ENCODE assay signal across 20 cellular contexts in the genomic region with DNA sequence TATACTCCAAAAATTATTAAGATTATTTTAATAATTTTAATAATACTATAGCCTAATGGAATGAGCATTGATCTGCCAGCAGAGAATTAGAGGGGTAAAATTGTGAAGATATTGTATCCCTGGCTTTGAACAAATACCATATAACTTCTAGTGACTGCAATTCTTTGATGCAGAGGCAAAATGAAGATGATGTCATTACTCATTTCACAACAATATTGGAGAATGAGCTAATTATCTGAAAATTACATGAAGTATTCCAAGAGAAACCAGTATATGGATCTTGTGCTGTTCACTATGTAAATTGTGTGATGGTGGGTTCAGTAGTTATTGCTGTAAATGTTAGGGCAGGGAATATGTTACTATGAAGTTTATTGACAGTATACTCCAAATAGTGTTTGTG.
A peak's percentile ranks its signal among the peaks of the same experiment; 100 is the strongest.
DNase-seq lines count a peak whose midpoint lies in the region; ATAC-seq, FAIRE-seq and TF ChIP-seq lines count a peak whose summit lies in the region.
"Had no signal": no experiment of that assay in that cellular context is flagged by ENCODE, and none has a peak within 500 bp of the region (broad histone marks: within the 10 kb centered on the region; RNA-seq: fewer than 3 reads in every experiment).

No MANE protein-coding gene starts in this region.

- H4K20me1 ChIP-seq in HepG2 (ENCODE audit: insufficient read depth, low read length) = no peaks in the 10 kb centered on the region
- no peaks in the 10 kb centered on the region for H4K20me1 ChIP-seq in GM12878 (ENCODE audit: control insufficient read depth, insufficient read depth)
- no peaks in the 10 kb centered on the region for H4K20me1 ChIP-seq in smooth muscle cell (ENCODE audit: low read depth)
- H4K20me1 ChIP-seq: BLaER1 treated with 17β-estradiol and CSF1 and Interleukin-3, amounts not matched to agents 10 nM and 100 nM had no signal

- SMC1A ChIA-PET in GM12878 (lab: Charles Lee; ENCODE audit: uncharacterized antibody, unreplicated experiment) = interaction anchor here (0.9 to 1.9 kb wide), 5 partner anchors 10 to 128 kb away, joined by 3 to 7 read pairs (median 4); no protein-coding TSS in a partner anchor

- in situ Hi-C loops in HepG2 (cut with HindIII; ENCODE audit: extremely low pct_ligation_motif_present, low pct_unique_long_range_greater_than_20kb) (no loop called here), GM12878 (cut with MboI) (no loop called here)

- H2AFZ ChIP-seq in HepG2 (ENCODE audit: low read length) (no peak overlapping the region), GM12878 (ENCODE audit: control insufficient read depth, low read depth, low read length) (no peak overlapping the region), smooth muscle cell (ENCODE audit: low read depth) (no peak overlapping the region)

- H3K36me3 ChIP-seq in HepG2 (replicated peaks in 1 of 2; ENCODE audit: control insufficient read depth in 1 of 2, insufficient read depth in 2 of 2, low read length in 2 of 2) (no peaks in the 10 kb centered on the region), right lobe of liver (no peaks in the 10 kb centered on the region), GM12878 (ENCODE audit: control insufficient read depth in 2 of 2, insufficient read depth in 2 of 2, low read length in 1 of 2) (no peaks in the 10 kb centered on the region), smooth muscle cell (ENCODE audit: low read depth) (no peaks in the 10 kb centered on the region)
- H3K36me3 ChIP-seq: BLaER1 treated with 17β-estradiol and CSF1 and Interleukin-3, amounts not matched to agents 10 nM and 100 nM had no signal

- no peak for TF ChIP-seq CTCF in HepG2 (CRISPR knock-in tag; IDR thresholded peaks at IDR 0.05)
- TF ChIP-seq CTCF in right lobe of liver (IDR thresholded peaks at IDR 0.05) = no peak
- no peak for TF ChIP-seq CTCF in GM12878 (IDR thresholded peaks at IDR 0.05 in 2 of 3, conservative IDR thresholded peaks at IDR 0.05 in 1 of 3; ENCODE audit: control insufficient read depth in 2 of 3, extremely low read depth in 1 of 3, insufficient read depth in 1 of 3, low read depth in 3 of 3, low read length in 3 of 3)
- no peak for TF ChIP-seq CTCF in smooth muscle cell (IDR thresholded peaks at IDR 0.05; ENCODE audit: borderline replicate concordance, insufficient read depth, poor library complexity, severe bottlenecking)

- intact Hi-C loops in HepG2 (cut with micrococcal nuclease; ENCODE audit: unreplicated experiment) = no loop called here
- intact Hi-C loops in right lobe of liver (cut with DNase I) = no loop called here
- intact Hi-C loops in GM12878 (cut with micrococcal nuclease; ENCODE audit: unreplicated experiment) = no loop called here

- FAIRE-seq in HepG2 (lab: Jason Lieb, UNC) (no peak), GM12878 (lab: Jason Lieb, UNC) (no peak)
- FAIRE-seq: A549, D721Med, G401.6, GM12892, GM18507 had no signal

- CTCF ChIA-PET in HepG2 (lab: Yijun Ruan, JAX; ENCODE audit: low intra/inter-chr PET ratio, low total read pairs) = no interaction called here
- CTCF ChIA-PET in GM12878 (lab: Yijun Ruan, JAX) = interaction anchor here (0.7 to 1.3 kb wide), 4 partner anchors 9 to 156 kb away, joined by 3 to 4 read pairs (median 3); no protein-coding TSS in a partner anchor

- TF ChIP-seq POLR2A in HepG2 (IDR thresholded peaks at IDR 0.05; ENCODE audit: insufficient read depth in 1 of 2, low read depth in 2 of 2, low read length in 2 of 2) = no peak
- TF ChIP-seq POLR2A in right lobe of liver (IDR thresholded peaks at IDR 0.05) = no peak
- TF ChIP-seq POLR2A in GM12878 (IDR thresholded peaks at IDR 0.05; ENCODE audit: low read depth, low read length) = no peak

- TF ChIP-seq RAD21 in HepG2 (CRISPR knock-in tag; IDR thresholded peaks at IDR 0.05) (no peak), GM12878 (IDR thresholded peaks at IDR 0.05; ENCODE audit: insufficient read depth, low read depth, low read length) (no peak)

- H3K79me2 ChIP-seq in HepG2 (ENCODE audit: insufficient read depth, low read length) (no peaks in the 10 kb centered on the region), GM12878 (ENCODE audit: control insufficient read depth, insufficient read depth, low read length) (no peaks in the 10 kb centered on the region), smooth muscle cell (ENCODE audit: low read depth) (no peaks in the 10 kb centered on the region)

- TF ChIP-seq EP300 in HepG2 (IDR thresholded peaks at IDR 0.05; ENCODE audit: low read depth in 2 of 2, low read length in 2 of 2) (no peak), HepG2 (CRISPR knock-in tag; IDR thresholded peaks at IDR 0.05; ENCODE audit: borderline replicate concordance) (no peak), GM12878 (IDR thresholded peaks at IDR 0.05; ENCODE audit: borderline replicate concordance in 1 of 2, control insufficient read depth in 1 of 2, low read depth in 2 of 2, low read length in 2 of 2) (no peak)

- H3K27me3 ChIP-seq in HepG2 (ENCODE audit: control insufficient read depth in 1 of 2, insufficient read depth in 2 of 2, low read length in 2 of 2) (no peaks in the 10 kb centered on the region; a peak in 1 of 5 replicates), right lobe of liver (no peaks in the 10 kb centered on the region), GM12878 (replicated peaks in 1 of 2; ENCODE audit: control insufficient read depth in 2 of 2, insufficient read depth in 2 of 2, low read length in 1 of 2) (no peaks in the 10 kb centered on the region), smooth muscle cell (ENCODE audit: low read depth) (no peaks in the 10 kb centered on the region)
- H3K27me3 ChIP-seq: BLaER1 treated with 17β-estradiol and CSF1 and Interleukin-3, amounts not matched to agents 10 nM and 100 nM had no signal

- H3K9me3 ChIP-seq in HepG2 (ENCODE audit: low read length) (no peaks in the 10 kb centered on the region), right lobe of liver (no peaks in the 10 kb centered on the region), GM12878 (replicated peaks; ENCODE audit: control insufficient read depth, insufficient read depth, low read length) (no peaks in the 10 kb centered on the region), smooth muscle cell (replicated peaks; ENCODE audit: low read depth) (no peaks in the 10 kb centered on the region)
- H3K9me3 ChIP-seq: A549; BLaER1 treated with 17β-estradiol and CSF1 and Interleukin-3, amounts not matched to agents 10 nM and 100 nM had no signal

- H3K4me3 ChIP-seq in HepG2 (replicated peaks in 1 of 3; ENCODE audit: insufficient read depth in 1 of 3, low read depth in 2 of 3, low read length in 3 of 3) (no peak overlapping the region), right lobe of liver (no peak overlapping the region), GM12878 (no peak overlapping the region), smooth muscle cell (no peak overlapping the region)
- H3K4me3 ChIP-seq: A549; BLaER1 treated with 17β-estradiol and CSF1 and Interleukin-3, amounts not matched to agents 10 nM and 100 nM had no signal

- H3K4me1 ChIP-seq in HepG2 (ENCODE audit: insufficient read depth, low read length) (no peaks in the 10 kb centered on the region), right lobe of liver (no peaks in the 10 kb centered on the region), GM12878 (ENCODE audit: control insufficient read depth, insufficient read depth, low read length) (no peaks in the 10 kb centered on the region), smooth muscle cell (ENCODE audit: low read depth) (no peaks in the 10 kb centered on the region)
- H3K4me1 ChIP-seq: BLaER1 treated with 17β-estradiol and CSF1 and Interleukin-3, amounts not matched to agents 10 nM and 100 nM had no signal

- POLR2A ChIA-PET in HepG2 (lab: Yijun Ruan, JAX) (no interaction called here), GM12878 (lab: Charles Lee) (interaction anchor here (0.5 kb wide), 1 partner anchor 136 kb away, joined by 5 read pairs; no protein-coding TSS in a partner anchor)

- no TSS peak for BruUV-seq in HepG2 (replicated peaks; lab: Mats Ljungman, UMichigan)
- BruUV-seq in GM12878 (replicated peaks; lab: Mats Ljungman, UMichigan) = no TSS peak

- no peak overlapping the region for H3K27ac ChIP-seq in HepG2 (ENCODE audit: extremely low read length, insufficient read depth, low read length)
- no peak overlapping the region for H3K27ac ChIP-seq in right lobe of liver
- H3K27ac ChIP-seq in GM12878 (ENCODE audit: control insufficient read depth, insufficient read depth) = no peak overlapping the region
- no peak overlapping the region for H3K27ac ChIP-seq in smooth muscle cell (ENCODE audit: low read depth)
- H3K27ac ChIP-seq: 22Rv1; A549; BLaER1 treated with 17β-estradiol and CSF1 and Interleukin-3, amounts not matched to agents 10 nM and 100 nM; C4-2B had no signal

- no peak overlapping the region for H3K4me2 ChIP-seq in HepG2 (ENCODE audit: low read depth, low read length)
- no peak overlapping the region for H3K4me2 ChIP-seq in GM12878 (ENCODE audit: control insufficient read depth, insufficient read depth)
- H3K4me2 ChIP-seq in smooth muscle cell = no peak overlapping the region
- H3K4me2 ChIP-seq: A549; BLaER1 treated with 17β-estradiol and CSF1 and Interleukin-3, amounts not matched to agents 10 nM and 100 nM had no signal

- RAD21 ChIA-PET in GM12878 (lab: Charles Lee; ENCODE audit: unreplicated experiment) = no interaction called here

- ATAC-seq in HepG2 (no peak), right lobe of liver (no peak), GM12878 (no peak)
- ATAC-seq: A549 had no signal

- no peak for DNase-seq in HepG2 (ENCODE audit: low spot score)
- no peak for DNase-seq in right lobe of liver
- no peak for DNase-seq in GM12878 (ENCODE audit: low read depth, low spot score)
- no peak for DNase-seq in RPMI8226
- no peak for DNase-seq in smooth muscle cell (lab: John Stamatoyannopoulos, UW; ENCODE audit: unreplicated experiment)
- DNase-seq: AML-193; CD4-positive, alpha-beta memory T cell; CD4-positive, CD25-positive, alpha-beta regulatory T cell; CD8-positive, alpha-beta memory T cell; COR-L47; DMS79 treated with DMSO at 0.1 percent for 48 hours; GF-D8 had no signal

- no peaks in the 10 kb centered on the region for H3F3A ChIP-seq in smooth muscle cell (ENCODE audit: low read depth)

- H3K9ac ChIP-seq in HepG2 (ENCODE audit: insufficient read depth, low read depth, low read length) (no peak overlapping the region), GM12878 (ENCODE audit: control insufficient read depth, insufficient read depth, low read length) (no peak overlapping the region), smooth muscle cell (ENCODE audit: low read depth) (no peak overlapping the region)
- H3K9ac ChIP-seq: BLaER1 treated with 17β-estradiol and CSF1 and Interleukin-3, amounts not matched to agents 10 nM and 100 nM had no signal

TF ChIP-seq in HepG2, 621 proteins besides CTCF, POLR2A, EP300 and RAD21:
- TF ChIP-seq ATF7 (IDR thresholded peaks at IDR 0.05) (peak; percentile 85), ATF7 (CRISPR knock-in tag; IDR thresholded peaks at IDR 0.05) (no peak), KLF11 (CRISPR knock-in tag; IDR thresholded peaks at IDR 0.05) (no peak)

TF ChIP-seq in GM12878, 131 proteins besides CTCF, POLR2A, EP300 and RAD21:
- no peak for TF ChIP-seq NRF1 (conservative IDR thresholded peaks at IDR 0.05; ENCODE audit: low read depth, low read length)
- no peak for TF ChIP-seq ESRRA (IDR thresholded peaks at IDR 0.05; ENCODE audit: low read length)
- no peak for TF ChIP-seq EED (IDR thresholded peaks at IDR 0.05; ENCODE audit: low read depth)
- TF ChIP-seq ATF7 (IDR thresholded peaks at IDR 0.05; ENCODE audit: low read depth) = 0 out of 2 replicates have a peak, but pooled peaks have one; percentile 17
